Comparison of ENCODE assay signal across 16 cellular contexts in the genomic region with DNA sequence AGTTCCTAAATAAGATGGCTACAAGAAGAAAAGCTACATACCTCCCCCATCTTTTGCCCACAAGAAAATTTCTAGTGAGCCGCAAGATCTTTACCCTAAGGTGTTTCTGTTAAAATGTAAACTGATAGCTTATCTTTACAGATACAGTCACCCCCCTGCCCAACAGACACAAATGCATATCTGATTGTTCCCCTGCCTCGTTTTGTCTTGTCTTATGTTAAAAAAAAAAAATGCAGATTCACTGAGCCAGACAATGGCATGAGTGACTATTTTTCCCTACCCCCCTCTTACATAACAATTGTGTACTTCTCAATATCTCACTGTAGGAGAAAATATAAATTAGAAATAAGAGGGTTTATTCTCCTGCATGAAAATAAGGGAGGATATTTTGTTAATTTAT. TPM values are rescaled to one million over a fixed set of nuclear protein-coding genes. Genes with fewer than 3 reads are reported as not detected.
DNase-seq lines count a peak whose midpoint lies in the region; ATAC-seq, FAIRE-seq and TF ChIP-seq lines count a peak whose summit lies in the region.
"Had no signal": no experiment of that assay in that cellular context is flagged by ENCODE, and none has a peak within 500 bp of the region (broad histone marks: within the 10 kb centered on the region; RNA-seq: fewer than 3 reads in every experiment).

No MANE protein-coding gene starts in this region.

- H3K4me3 Mint-ChIP-seq in GM23338 (peak overlapping the region; percentile 56), endodermal cell (peak overlapping the region; percentile 31)
- no peak overlapping the region for H3K4me3 Mint-ChIP-seq in stimulated activated naive B cell treated with anti-CD40 and anti-IgM and Interleukin-4, amounts not matched to agents 10 μg/mL and 1 μg/mL and 100 μg/mL, for 72 hours
- H3K4me3 Mint-ChIP-seq: CD14-positive monocyte had no signal

- intact Hi-C loops in HepG2 (cut with micrococcal nuclease; ENCODE audit: unreplicated experiment), result no loop called here
- intact Hi-C loops in mucosa of descending colon (cut with DNase I, micrococcal nuclease), result no loop called here

- H4K20me1 ChIP-seq in GM23338 (replicated peaks; ENCODE audit: insufficient read depth), result peaks cover 7% of the 10 kb centered on the region; the same call in 1 of the 2 replicates
- H4K20me1 ChIP-seq in Loucy (ENCODE audit: insufficient read depth, low read length, poor library complexity, severe bottlenecking), result peaks cover 37% of the 10 kb centered on the region
- H4K20me1 ChIP-seq in HepG2 (ENCODE audit: insufficient read depth, low read length), result no peaks in the 10 kb centered on the region

- peaks cover 16% of the 10 kb centered on the region for H3K79me1 ChIP-seq in trophoblast cell (ENCODE audit: low read length)

- H3K27ac Mint-ChIP-seq in GM23338 (peak overlapping the region; percentile 96), endodermal cell (peak overlapping the region; percentile 82)
- no peak overlapping the region for H3K27ac Mint-ChIP-seq in stimulated activated naive B cell treated with anti-CD40 and anti-IgM and Interleukin-4, amounts not matched to agents 10 μg/mL and 1 μg/mL and 100 μg/mL, for 72 hours
- H3K27ac Mint-ChIP-seq: CD14-positive monocyte had no signal

- H3K27me3 Mint-ChIP-seq in GM23338 (ENCODE audit: insufficient read depth, low read depth, poor library complexity) (no peaks in the 10 kb centered on the region), endodermal cell (ENCODE audit: insufficient read depth) (no peaks in the 10 kb centered on the region)
- H3K27me3 Mint-ChIP-seq in stimulated activated naive B cell treated with anti-CD40 and anti-IgM and Interleukin-4, amounts not matched to agents 10 μg/mL and 1 μg/mL and 100 μg/mL, for 72 hours, result no peaks in the 10 kb centered on the region

- H3F3A ChIP-seq in GM23338 (replicated peaks; ENCODE audit: low read depth) (no peaks in the 10 kb centered on the region), Loucy (ENCODE audit: low read depth) (no peaks in the 10 kb centered on the region)

- H3K9me3 Mint-ChIP-seq in GM23338, result peaks cover 35% of the 10 kb centered on the region
- peaks cover 40% of the 10 kb centered on the region for H3K9me3 Mint-ChIP-seq in endodermal cell
- H3K9me3 Mint-ChIP-seq in stimulated activated naive B cell treated with anti-CD40 and anti-IgM and Interleukin-4, amounts not matched to agents 10 μg/mL and 1 μg/mL and 100 μg/mL, for 72 hours, result peaks cover 0 to 3% of the 10 kb centered on the region in 2 donors

- no TSS peak for BruUV-seq in HepG2 (replicated peaks; lab: Mats Ljungman, UMichigan)

- TF ChIP-seq POLR2A in HepG2 (IDR thresholded peaks at IDR 0.05; ENCODE audit: insufficient read depth in 1 of 2, low read depth in 2 of 2, low read length in 2 of 2), result no peak

- H3K36me3 ChIP-seq in GM23338 (ENCODE audit: insufficient read depth), result peaks cover 27% of the 10 kb centered on the region
- H3K36me3 ChIP-seq in Loucy (ENCODE audit: insufficient read depth, low read length), result peaks cover 12% of the 10 kb centered on the region
- peaks cover 78% of the 10 kb centered on the region for H3K36me3 ChIP-seq in endodermal cell (ENCODE audit: control insufficient read depth, insufficient read depth, low read length)
- H3K36me3 ChIP-seq in trophoblast cell (ENCODE audit: control insufficient read depth in 1 of 2, insufficient read depth in 2 of 2, low read length in 2 of 2), result peaks cover 15 to 18% of the 10 kb centered on the region in 2 experiments
- H3K36me3 ChIP-seq in HepG2 (replicated peaks in 1 of 2; ENCODE audit: control insufficient read depth in 1 of 2, insufficient read depth in 2 of 2, low read length in 2 of 2), result peaks cover 1 to 15% of the 10 kb centered on the region in 2 experiments; a peak in 4 of 5 replicates
- no peaks in the 10 kb centered on the region for H3K36me3 ChIP-seq in mucosa of descending colon (ENCODE audit: low read depth)

- H3K18ac ChIP-seq in trophoblast cell (ENCODE audit: low read length), result no peak overlapping the region

- H3K23ac ChIP-seq in trophoblast cell (ENCODE audit: low read length), result no peak overlapping the region

- no peak overlapping the region for H3K14ac ChIP-seq in trophoblast cell (ENCODE audit: low read length)

- H3K4me1 ChIP-seq in GM23338 (ENCODE audit: insufficient read depth) (peaks cover 43% of the 10 kb centered on the region), Loucy (ENCODE audit: insufficient read depth, low read length, poor library complexity, severe bottlenecking) (peaks cover 30% of the 10 kb centered on the region), endodermal cell (ENCODE audit: control insufficient read depth, insufficient read depth, low read length) (peaks cover 3% of the 10 kb centered on the region), trophoblast cell (ENCODE audit: control insufficient read depth in 1 of 2, insufficient read depth in 2 of 2, low read length in 2 of 2) (no peaks in the 10 kb centered on the region), HepG2 (ENCODE audit: insufficient read depth, low read length) (peaks cover 8% of the 10 kb centered on the region; the same call in 1 of the 2 replicates), mucosa of descending colon (ENCODE audit: low read depth) (no peaks in the 10 kb centered on the region)
- H3K4me1 ChIP-seq: A549, Peyer's patch had no signal

- H3K36me3 Mint-ChIP-seq in GM23338 (ENCODE audit: low read depth) (peaks cover 87% of the 10 kb centered on the region), endodermal cell (ENCODE audit: low read depth) (peaks cover 90% of the 10 kb centered on the region)
- H3K36me3 Mint-ChIP-seq in stimulated activated naive B cell treated with anti-CD40 and anti-IgM and Interleukin-4, amounts not matched to agents 10 μg/mL and 1 μg/mL and 100 μg/mL, for 72 hours, result peaks cover 42 to 68% of the 10 kb centered on the region in 2 donors

- H4K8ac ChIP-seq in trophoblast cell (ENCODE audit: low read depth, low read length), result no peak overlapping the region

- H3K27me3 ChIP-seq in GM23338 (ENCODE audit: insufficient read depth) (no peaks in the 10 kb centered on the region), Loucy (ENCODE audit: insufficient read depth, low read length, poor library complexity, severe bottlenecking) (no peaks in the 10 kb centered on the region), endodermal cell (ENCODE audit: control insufficient read depth, insufficient read depth, low read length, poor library complexity, severe bottlenecking) (no peaks in the 10 kb centered on the region), trophoblast cell (ENCODE audit: insufficient read depth, low read length) (no peaks in the 10 kb centered on the region), HepG2 (ENCODE audit: control insufficient read depth in 1 of 2, insufficient read depth in 2 of 2, low read length in 2 of 2) (no peaks in the 10 kb centered on the region)
- H3K27me3 ChIP-seq: Peyer's patch had no signal

- 53% methylated on average over 2 of the region's 2 CpGs; no CpG with 5 or more reads in 1 of the 2 experiments for WGBS in endodermal cell (ENCODE audit: insufficient coverage in 1 of 2, insufficient read length in 1 of 2), 2 experiments
- no CpG with 5 or more reads among the region's 2 CpGs for WGBS in trophoblast cell (ENCODE audit: extremely low coverage, insufficient coverage, insufficient read length)
- 83% methylated on average over 2 of the region's 2 CpGs for WGBS in HepG2 (ENCODE audit: low lambda C conversion rate)

- no peak overlapping the region for H3K4ac ChIP-seq in trophoblast cell (ENCODE audit: low read depth, low read length)

- in situ Hi-C loops in HepG2 (cut with HindIII; ENCODE audit: extremely low pct_ligation_motif_present, low pct_unique_long_range_greater_than_20kb), result no loop called here

- H3K9me3 ChIP-seq in Loucy (ENCODE audit: insufficient read depth, low read depth, low read length), result no peaks in the 10 kb centered on the region
- peaks cover 60% of the 10 kb centered on the region for H3K9me3 ChIP-seq in endodermal cell (ENCODE audit: control insufficient read depth, low read length)
- peaks cover 3% of the 10 kb centered on the region for H3K9me3 ChIP-seq in trophoblast cell (ENCODE audit: insufficient read depth, low read depth, low read length)
- no peaks in the 10 kb centered on the region for H3K9me3 ChIP-seq in HepG2 (ENCODE audit: low read length)
- no peaks in the 10 kb centered on the region for H3K9me3 ChIP-seq in mucosa of descending colon
- H3K9me3 ChIP-seq: Peyer's patch had no signal

- no peak for TF ChIP-seq CTCF in GM23338 (conservative IDR thresholded peaks at IDR 0.05; ENCODE audit: low read depth in 2 of 2)
- TF ChIP-seq CTCF in Loucy (conservative IDR thresholded peaks at IDR 0.05; ENCODE audit: low read length), result no peak
- TF ChIP-seq CTCF in endodermal cell (conservative IDR thresholded peaks at IDR 0.05), result no peak
- no peak for TF ChIP-seq CTCF in HepG2 (CRISPR knock-in tag; IDR thresholded peaks at IDR 0.05)
- no peak for TF ChIP-seq CTCF in mucosa of descending colon (IDR thresholded peaks at IDR 0.05)

- H3K9me2 ChIP-seq in GM23338 (ENCODE audit: insufficient read depth) (peaks cover 4% of the 10 kb centered on the region; the same call in 1 of the 2 replicates), Loucy (replicated peaks; ENCODE audit: low read depth, low read length) (no peaks in the 10 kb centered on the region)

- no peak overlapping the region for H2BK5ac ChIP-seq in trophoblast cell (ENCODE audit: low read depth, low read length, poor library complexity)

- TF ChIP-seq EP300 in HepG2 (IDR thresholded peaks at IDR 0.05; ENCODE audit: low read depth in 2 of 2, low read length in 2 of 2) (no peak), HepG2 (CRISPR knock-in tag; IDR thresholded peaks at IDR 0.05; ENCODE audit: borderline replicate concordance) (no peak)

- no peak overlapping the region for H2AK5ac ChIP-seq in trophoblast cell (ENCODE audit: low read length)

- H2BK120ac ChIP-seq in trophoblast cell (ENCODE audit: insufficient read depth, low read length, poor library complexity), result no peak overlapping the region

- POLR2A ChIA-PET in HepG2 (lab: Yijun Ruan, JAX), result no interaction called here

- CTCF ChIA-PET in HepG2 (lab: Yijun Ruan, JAX; ENCODE audit: low intra/inter-chr PET ratio, low total read pairs), result no interaction called here

- peak; percentile 31 for DNase-seq in GM23338 (ENCODE audit: low spot score)
- no peak for DNase-seq in endodermal cell
- no peak for DNase-seq in trophoblast cell
- DNase-seq in HepG2 (ENCODE audit: low spot score), result no peak
- no peak for DNase-seq in mucosa of descending colon
- DNase-seq in stimulated activated naive B cell treated with anti-CD40 and anti-IgM and Interleukin-4, amounts not matched to agents 10 μg/mL and 1 μg/mL and 100 μg/mL, for 72 hours, result no peak
- DNase-seq: Caco-2, MM.1S, NCI-H1930, NCI-H2171 treated with DMSO at 0.1 percent for 48 hours, NCI-H774, Peyer's patch, SHP77 had no signal

- no peak overlapping the region for H2AFZ ChIP-seq in GM23338
- H2AFZ ChIP-seq in Loucy (ENCODE audit: low read length), result no peak overlapping the region
- no peak overlapping the region for H2AFZ ChIP-seq in trophoblast cell (ENCODE audit: insufficient read depth, low read length, poor library complexity)
- no peak overlapping the region for H2AFZ ChIP-seq in HepG2 (ENCODE audit: low read length)

- ATAC-seq in GM23338, result peak; percentile 27; the same call in 2 of the 3 replicates
- ATAC-seq in HepG2, result no peak
- no peak for ATAC-seq in mucosa of descending colon
- no peak for ATAC-seq in stimulated activated naive B cell treated with anti-CD40 and anti-IgM and Interleukin-4, amounts not matched to agents 10 μg/mL and 1 μg/mL and 100 μg/mL, for 72 hours (replicated peaks)
- ATAC-seq: A549 had no signal

- H3K9ac ChIP-seq in Loucy (ENCODE audit: low read depth, low read length, poor library complexity, severe bottlenecking) (peak overlapping the region; percentile 12), endodermal cell (ENCODE audit: extremely low read depth, low read length, poor library complexity, severe bottlenecking) (no peak overlapping the region), trophoblast cell (ENCODE audit: low read length) (no peak overlapping the region), HepG2 (ENCODE audit: insufficient read depth, low read depth, low read length) (no peak overlapping the region)

- H3K79me2 ChIP-seq in GM23338 (replicated peaks; ENCODE audit: insufficient read depth) (peaks cover 96% of the 10 kb centered on the region), Loucy (ENCODE audit: insufficient read depth, low read length) (peaks cover 71% of the 10 kb centered on the region), trophoblast cell (ENCODE audit: control insufficient read depth, insufficient read depth, low read length, poor library complexity) (no peaks in the 10 kb centered on the region), HepG2 (ENCODE audit: insufficient read depth, low read length) (no peaks in the 10 kb centered on the region)

- H3K4me2 ChIP-seq in GM23338 (peak overlapping the region; percentile 66), Loucy (ENCODE audit: low read depth, low read length, poor library complexity, severe bottlenecking) (peak overlapping the region; percentile 62), trophoblast cell (ENCODE audit: low read length) (peak overlapping the region; percentile 7), HepG2 (ENCODE audit: low read depth, low read length) (no peak overlapping the region)
- H3K4me2 ChIP-seq: A549 had no signal

- H3K4me3 ChIP-seq in GM23338 (peak overlapping the region; percentile 39), Loucy (ENCODE audit: low read length, poor library complexity, severe bottlenecking) (no peak overlapping the region), endodermal cell (ENCODE audit: low read length) (peak overlapping the region; percentile 26), trophoblast cell (ENCODE audit: low read depth, low read length) (no peak overlapping the region), HepG2 (replicated peaks in 1 of 3; ENCODE audit: insufficient read depth in 1 of 3, low read depth in 2 of 3, low read length in 3 of 3) (no peak overlapping the region), mucosa of descending colon (no peak overlapping the region)
- H3K4me3 ChIP-seq: A549, Peyer's patch had no signal

- FAIRE-seq in HepG2 (lab: Jason Lieb, UNC), result no peak
- FAIRE-seq: A549 had no signal

- no peak overlapping the region for H4K91ac ChIP-seq in trophoblast cell (ENCODE audit: low read depth, low read length)

- H2BK12ac ChIP-seq in trophoblast cell (ENCODE audit: low read length), result no peak overlapping the region

- H3K4me1 Mint-ChIP-seq in GM23338 (peaks cover 40% of the 10 kb centered on the region), endodermal cell (peaks cover 27% of the 10 kb centered on the region)
- H3K4me1 Mint-ChIP-seq in stimulated activated naive B cell treated with anti-CD40 and anti-IgM and Interleukin-4, amounts not matched to agents 10 μg/mL and 1 μg/mL and 100 μg/mL, for 72 hours, result peaks cover 2 to 26% of the 10 kb centered on the region in 2 donors
- H3K4me1 Mint-ChIP-seq: CD14-positive monocyte had no signal

- no peak for TF ChIP-seq RAD21 in HepG2 (CRISPR knock-in tag; IDR thresholded peaks at IDR 0.05)

- H4K12ac ChIP-seq in trophoblast cell (ENCODE audit: low read depth, low read length), result no peak overlapping the region

- H3K27ac ChIP-seq in GM23338 (ENCODE audit: low read depth) (peak overlapping the region; percentile 41), endodermal cell (ENCODE audit: low read depth, low read length) (no peak overlapping the region), trophoblast cell (ENCODE audit: low read depth, low read length) (peak overlapping the region; percentile 79), HepG2 (ENCODE audit: extremely low read length, insufficient read depth, low read length) (no peak overlapping the region)
- H3K27ac ChIP-seq: A549, Peyer's patch had no signal

RNA-seq across cellular contexts. Expression of gene ZNF138, which starts 8.5 kb away (rescaled TPM):
- total RNA-seq in GM23338 (2014; rRNA removed; shearing (Covaris generic)), result 64.7 and 68.4 TPM in 2 replicates
- polyA plus RNA-seq in GM23338 (2016; fragmentation: Nextera tagmentation; extraction: Ambion mirVana) (38.7 and 48.7 TPM in 2 replicates), HepG2 (2011; rRNA removed) (2.3 and 2.7 TPM in 2 replicates)
- total RNA-seq in endodermal cell (10 to 100 TPM; 28.0 to 32.9 TPM), HepG2 (2016; rRNA removed; fragmentation: Illumina TruSeq; extraction: Trizol) (5.8 and 7.6 TPM in 2 replicates), mucosa of descending colon (1 to 10 TPM; 7.4 to 8.6 (median 8.5) TPM)
- polyA plus RNA-seq in endodermal cell (2013, experiment 1 of 2), result 22.4 TPM
- 25.8 TPM for polyA plus RNA-seq in endodermal cell (2013, experiment 2 of 2)
- polyA plus RNA-seq in trophoblast cell (2013), result 10.1 and 12.1 TPM in 2 replicates
- 2.4 and 2.6 TPM in 2 replicates for total RNA-seq in HepG2 (2016; cell fraction: cytosol; rRNA removed; fragmentation: Illumina TruSeq; extraction: Trizol; ENCODE audit: low read depth)
- total RNA-seq in HepG2 (2016; cell fraction: insoluble cytoplasmic fraction; rRNA removed; fragmentation: Illumina TruSeq; extraction: Trizol), result 5.5 and 7.9 TPM in 2 replicates
- total RNA-seq in HepG2 (2016; cell fraction: membrane; rRNA removed; fragmentation: Illumina TruSeq; extraction: Trizol), result 4.5 and 5.5 TPM in 2 replicates
- 10.3 and 10.9 TPM in 2 replicates for total RNA-seq in HepG2 (2016; cell fraction: nucleus; rRNA removed; fragmentation: Illumina TruSeq; extraction: Trizol)
- 1.4 and 1.6 TPM in 2 replicates for polyA plus RNA-seq in HepG2 (2011; cell fraction: cytosol; rRNA removed)
- 2.1 and 2.6 TPM in 2 replicates for polyA plus RNA-seq in HepG2 (2011; cell fraction: nucleus; rRNA removed)
- 2.7 and 3.7 TPM in 2 replicates for polyA plus RNA-seq in HepG2 (2012)
- 1.8 and 2.7 TPM in 2 replicates for polyA plus RNA-seq in HepG2 (2016; cell fraction: cytosol; fragmentation: Illumina TruSeq; extraction: Trizol; ENCODE audit: low read depth)
- 7.6 and 8.2 TPM in 2 replicates for polyA plus RNA-seq in HepG2 (2016; cell fraction: insoluble cytoplasmic fraction; fragmentation: Illumina TruSeq; extraction: Trizol; ENCODE audit: low read depth)
- 3.2 and 4.3 TPM in 2 replicates for polyA plus RNA-seq in HepG2 (2016; cell fraction: membrane; fragmentation: Illumina TruSeq; extraction: Trizol; ENCODE audit: low read depth)
- polyA plus RNA-seq in HepG2 (2016; cell fraction: nucleus; fragmentation: Illumina TruSeq; extraction: Trizol; ENCODE audit: insufficient read depth, low read depth), result 13.9 and 14.0 TPM in 2 replicates
- 1.1 and 1.6 TPM in 2 replicates for polyA minus RNA-seq in HepG2 (2011; rRNA and poly(A)+ RNA removed; ENCODE audit: low replicate concordance)
- polyA minus RNA-seq in HepG2 (2011; cell fraction: cytosol; rRNA and poly(A)+ RNA removed), result 1.8 and 2.6 TPM in 2 replicates
- 7.9 and 11.1 TPM in 2 replicates for polyA minus RNA-seq in HepG2 (2011; cell fraction: nucleus; rRNA and poly(A)+ RNA removed)

Comparison
In these comparisons a context has a peak if more than half of its experiments do, and no peak if none do; other contexts are left out.
1. H3K27ac ChIP-seq: peak in GM23338 (single experiment) and trophoblast cell (single experiment); none in endodermal cell (single experiment) and HepG2 (single experiment).
2. H3K4me3 ChIP-seq: peak in GM23338 (single experiment) and endodermal cell (single experiment); none in Loucy (single experiment), trophoblast cell (single experiment), HepG2 (0 of 3) and mucosa of descending colon (single experiment).
3. H3K4me3 Mint-ChIP-seq: peak in GM23338 (single experiment) and endodermal cell (single experiment); none in stimulated activated naive B cell treated with anti-CD40 and anti-IgM and Interleukin-4, amounts not matched to agents 10 μg/mL and 1 μg/mL and 100 μg/mL, for 72 hours (0 of 2).